In genomic region chr14:76772300-76773187, GRCh38 we compare ENCODE assay signal across 1 cellular context.
TF ChIP-seq lines count a peak whose summit lies in the region.

No MANE protein-coding gene starts in this region.

TF ChIP-seq in K562, 482 proteins besides CTCF, POLR2A, EP300 and RAD21 (continued from another document and continues in another):
- TF ChIP-seq ZBTB40 (IDR thresholded peaks at IDR 0.05) (no peak), ZBTB40 (CRISPR knock-in tag; IDR thresholded peaks at IDR 0.05) (no peak), NR4A1 (CRISPR knock-in tag; IDR thresholded peaks at IDR 0.05) (no peak), NR4A1 (tag; IDR thresholded peaks at IDR 0.05) (no peak), KLF6 (CRISPR knock-in tag; IDR thresholded peaks at IDR 0.05; ENCODE audit: borderline replicate concordance) (0 out of 2 replicates have a peak, but pooled peaks have one; percentile 13), MEF2A (IDR thresholded peaks at IDR 0.05; ENCODE audit: control insufficient read depth, low read depth, low read length) (no peak), HINFP (tag; conservative IDR thresholded peaks at IDR 0.05; ENCODE audit: low read depth) (no peak), DMBX1 (CRISPR knock-in tag; IDR thresholded peaks at IDR 0.05; ENCODE audit: borderline replicate concordance) (0 out of 2 replicates have a peak, but pooled peaks have one; percentile 33), TRIM25 (IDR thresholded peaks at IDR 0.05; ENCODE audit: borderline replicate concordance) (no peak), NCOR1 (IDR thresholded peaks at IDR 0.05) (peak; percentile 34; the same call in 1 of the 2 replicates), ETV1 (tag; conservative IDR thresholded peaks at IDR 0.05; ENCODE audit: low read depth) (0 out of 2 replicates have a peak, but pooled peaks have one; percentile 10), PHB (CRISPR knock-in tag; IDR thresholded peaks at IDR 0.05) (no peak), ZNF407 (IDR thresholded peaks at IDR 0.05; ENCODE audit: low read depth) (no peak), RBFOX2 (IDR thresholded peaks at IDR 0.05; ENCODE audit: low read depth, low read length) (peak; percentile 30; the same call in 1 of the 2 replicates), HBP1 (CRISPR knock-in tag; IDR thresholded peaks at IDR 0.05) (no peak), LEF1 (IDR thresholded peaks at IDR 0.05) (peak; percentile 39; the same call in 1 of the 2 replicates), DEAF1 (CRISPR knock-in tag; IDR thresholded peaks at IDR 0.05) (no peak), NCOA4 (IDR thresholded peaks at IDR 0.05; ENCODE audit: partially characterized antibody) (no peak), E4F1 (CRISPR knock-in tag; IDR thresholded peaks at IDR 0.05; ENCODE audit: borderline replicate concordance) (no peak), ERF (CRISPR knock-in tag; IDR thresholded peaks at IDR 0.05) (no peak), VEZF1 (CRISPR knock-in tag; IDR thresholded peaks at IDR 0.05) (peak; percentile 39; the same call in 1 of the 2 replicates), SMARCA4 (IDR thresholded peaks at IDR 0.05) (no peak)
